ENCODE assay signal across 20 cellular contexts in genomic region chr4:2068566-2068965, GRCh38. TPM values are rescaled to one million over a fixed set of nuclear protein-coding genes. Genes with fewer than 3 reads are reported as not detected.
"Had no signal": no experiment of that assay in that cellular context is flagged by ENCODE, and none has a peak within 500 bp of the region (broad histone marks: within the 10 kb centered on the region; RNA-seq: fewer than 3 reads in every experiment).

No MANE protein-coding gene starts in this region.

- H3K4me3 Mint-ChIP-seq: activated B cell treated with CpG ODN at 0.5 μM for 24 hours; activated CD4-positive, alpha-beta memory T cell treated with anti-CD3 and anti-CD28 coated beads, Interleukin-2, amount 10 ng/mL, durations not matched to agents 7 days and 5 days; activated naive CD4-positive, alpha-beta T cell treated with anti-CD3 and anti-CD28 coated beads, Interleukin-2, amount 10 ng/mL, durations not matched to agents 7 days and 5 days; activated T-cell treated with anti-CD3 and anti-CD28 coated beads, Interleukin-2, amount 50 U/mL, for 24 hours; effector memory CD8-positive, alpha-beta T cell; memory B cell; naive B cell; T-cell had no signal

- H3K4me3 ChIP-seq: pancreas, SK-N-MC, tibial artery had no signal

- ATAC-seq: effector memory CD8-positive, alpha-beta T cell; left lobe of liver; pancreas; T-cell had no signal

- H3K4me1 Mint-ChIP-seq: activated B cell treated with CpG ODN at 0.5 μM for 24 hours; activated CD4-positive, alpha-beta memory T cell treated with anti-CD3 and anti-CD28 coated beads, Interleukin-2, amount 10 ng/mL, durations not matched to agents 7 days and 5 days; activated naive CD4-positive, alpha-beta T cell treated with anti-CD3 and anti-CD28 coated beads, Interleukin-2, amount 10 ng/mL, durations not matched to agents 7 days and 5 days; naive B cell; T-cell had no signal

- H3K27me3 ChIP-seq: pancreas had no signal

- FAIRE-seq: astrocyte, pancreas had no signal

- H3K36me3 ChIP-seq: pancreas, tibial artery had no signal

- H3K27ac ChIP-seq: pancreas, SK-N-MC, tibial artery had no signal

- H3K27ac Mint-ChIP-seq: activated B cell treated with CpG ODN at 0.5 μM for 24 hours; activated CD4-positive, alpha-beta memory T cell treated with anti-CD3 and anti-CD28 coated beads, Interleukin-2, amount 10 ng/mL, durations not matched to agents 7 days and 5 days; activated naive CD4-positive, alpha-beta T cell treated with anti-CD3 and anti-CD28 coated beads, Interleukin-2, amount 10 ng/mL, durations not matched to agents 7 days and 5 days; activated T-cell treated with anti-CD3 and anti-CD28 coated beads, Interleukin-2, amount 50 U/mL, for 24 hours; activated T-helper 2 cell treated with anti-CD3 and anti-CD28 coated beads, Interferon-gamma antibody, Interleukin-2, Interleukin-4, amounts not matched to agents 10 μg/mL and 5 μg/mL and 100 μg/mL, durations not matched to agents 14 hours and 24 hours and 36 hours; memory B cell; T-cell had no signal

- H3K9me3 ChIP-seq: pancreas, tibial artery had no signal

- H3K36me3 Mint-ChIP-seq: activated naive CD4-positive, alpha-beta T cell treated with anti-CD3 and anti-CD28 coated beads, Interleukin-2, amount 10 ng/mL, durations not matched to agents 7 days and 5 days; memory B cell; naive B cell; T-cell had no signal

- H3K9me3 Mint-ChIP-seq: activated B cell treated with CpG ODN at 0.5 μM for 24 hours; activated CD4-positive, alpha-beta memory T cell treated with anti-CD3 and anti-CD28 coated beads, Interleukin-2, amount 10 ng/mL, durations not matched to agents 7 days and 5 days; activated T-cell treated with anti-CD3 and anti-CD28 coated beads, Interleukin-2, amount 50 U/mL, for 24 hours; activated T-helper 2 cell treated with anti-CD3 and anti-CD28 coated beads, Interferon-gamma antibody, Interleukin-2, Interleukin-4, amounts not matched to agents 10 μg/mL and 5 μg/mL and 100 μg/mL, durations not matched to agents 14 hours and 24 hours and 36 hours; effector memory CD8-positive, alpha-beta T cell; memory B cell; T-cell had no signal

- H3K27me3 Mint-ChIP-seq: activated B cell treated with CpG ODN at 0.5 μM for 24 hours; activated CD4-positive, alpha-beta memory T cell treated with anti-CD3 and anti-CD28 coated beads, Interleukin-2, amount 10 ng/mL, durations not matched to agents 7 days and 5 days; activated naive CD4-positive, alpha-beta T cell treated with anti-CD3 and anti-CD28 coated beads, Interleukin-2, amount 10 ng/mL, durations not matched to agents 7 days and 5 days; activated T-cell treated with anti-CD3 and anti-CD28 coated beads, Interleukin-2, amount 50 U/mL, for 24 hours had no signal

- H3K4me1 ChIP-seq: tibial artery had no signal

- DNase-seq: activated B cell treated with CpG ODN at 0.5 μM for 24 hours; activated CD4-positive, alpha-beta memory T cell treated with anti-CD3 and anti-CD28 coated beads, Interleukin-2, amount 10 ng/mL, durations not matched to agents 7 days and 5 days; activated naive CD4-positive, alpha-beta T cell treated with anti-CD3 and anti-CD28 coated beads, Interleukin-2, amount 10 ng/mL, durations not matched to agents 7 days and 5 days; activated T-cell treated with anti-CD3 and anti-CD28 coated beads, Interleukin-2, amount 50 U/mL, for 24 hours; effector memory CD8-positive, alpha-beta T cell; foreskin fibroblast; hypothalamus; islet precursor cell; naive B cell; pancreas; stimulated activated naive CD4-positive, alpha-beta T cell treated with Interleukin-2 at 50 U/mL for 16 hours; T-cell had no signal

RNA-seq across cellular contexts. Expression of gene NAT8L, which starts 9.4 kb away (rescaled TPM):
- total RNA-seq: bronchial epithelial cell, glomerular endothelial cell had no signal
